Comparison of ENCODE assay signal across 8 cellular contexts in genomic region chr6:39228111-39228971, GRCh38. TPM values are rescaled to one million over a fixed set of nuclear protein-coding genes. Genes with fewer than 3 reads are reported as not detected.
DNase-seq lines count a peak whose midpoint lies in the region; ATAC-seq and TF ChIP-seq lines count a peak whose summit lies in the region.

No MANE protein-coding gene starts in this region.

- H3K4me1 ChIP-seq in GM23338 (ENCODE audit: insufficient read depth), result peaks cover 84% of the 10 kb centered on the region

- peaks cover 16% of the 10 kb centered on the region for H3F3A ChIP-seq in GM23338 (replicated peaks; ENCODE audit: low read depth)

- H3K4me3 Mint-ChIP-seq in GM23338 (peak overlapping the region; percentile 88), immature natural killer cell (peak overlapping the region; percentile 12 to 81 (median 62))

- peaks cover 12% of the 10 kb centered on the region for H3K27me3 Mint-ChIP-seq in GM23338 (ENCODE audit: insufficient read depth, low read depth, poor library complexity)
- peaks cover 0 to 12% (median 2%) of the 10 kb centered on the region in 3 donors for H3K27me3 Mint-ChIP-seq in immature natural killer cell (ENCODE audit: low read depth in 3 of 3)

- no peak; a peak in 1 of 4 replicates for TF ChIP-seq CTCF in GM23338 (conservative IDR thresholded peaks at IDR 0.05; ENCODE audit: low read depth in 2 of 2)

- H3K27ac Mint-ChIP-seq in GM23338, result no peak overlapping the region
- H3K27ac Mint-ChIP-seq in immature natural killer cell, result no peak overlapping the region

- H4K20me1 ChIP-seq in GM23338 (replicated peaks; ENCODE audit: insufficient read depth), result peaks cover 44% of the 10 kb centered on the region

- H3K9me2 ChIP-seq in GM23338 (ENCODE audit: insufficient read depth), result no peaks in the 10 kb centered on the region

- peak overlapping the region; percentile 98 for H3K4me2 ChIP-seq in GM23338

- H3K36me3 Mint-ChIP-seq in GM23338 (ENCODE audit: low read depth) (peaks cover 23% of the 10 kb centered on the region), immature natural killer cell (no peaks in the 10 kb centered on the region)

- H3K9me3 Mint-ChIP-seq in GM23338, result no peaks in the 10 kb centered on the region
- no peaks in the 10 kb centered on the region for H3K9me3 Mint-ChIP-seq in immature natural killer cell

- H2AFZ ChIP-seq in GM23338, result no peak overlapping the region

- no peak for DNase-seq in GM23338 (ENCODE audit: low spot score)
- peak; percentile 69 for DNase-seq in activated CD8-positive, alpha-beta memory T cell treated with anti-CD3 and anti-CD28 coated beads for 24 hours
- no peak for DNase-seq in immature natural killer cell
- peak; percentile 42 to 58 for DNase-seq in stimulated activated CD4-positive, alpha-beta T cell treated with anti-CD3 and anti-CD28 coated beads, Interleukin-4, amount 100 ng/mL, for 4 hours
- no peak for DNase-seq in hippocampal formation (lab: John Stamatoyannopoulos, UW)
- no peak for DNase-seq in COLO829 (ENCODE audit: low spot score)
- no peak for DNase-seq in SKM-1 (lab: John Stamatoyannopoulos, UW; ENCODE audit: unreplicated experiment)

- H3K36me3 ChIP-seq in GM23338 (ENCODE audit: insufficient read depth), result peaks cover 7% of the 10 kb centered on the region; the same call in 1 of the 2 replicates

- peak overlapping the region; percentile 93 for H3K4me3 ChIP-seq in GM23338

- no peak for ATAC-seq in GM23338
- no peak for ATAC-seq in GM21619 (IDR thresholded peaks at IDR 0.05; ENCODE audit: unreplicated experiment)

- H3K4me1 Mint-ChIP-seq in GM23338, result peaks cover 80% of the 10 kb centered on the region
- H3K4me1 Mint-ChIP-seq in immature natural killer cell, result peaks cover 28% of the 10 kb centered on the region in 2 donors

- H3K27me3 ChIP-seq in GM23338 (ENCODE audit: insufficient read depth), result no peaks in the 10 kb centered on the region

- H3K27ac ChIP-seq in GM23338 (ENCODE audit: low read depth), result no peak overlapping the region

- peaks cover 58% of the 10 kb centered on the region for H3K79me2 ChIP-seq in GM23338 (replicated peaks; ENCODE audit: insufficient read depth)

TF ChIP-seq in GM23338, 12 proteins besides CTCF, POLR2A, EP300 and RAD21:
- TF ChIP-seq NANOG (IDR thresholded peaks at IDR 0.05; ENCODE audit: borderline replicate concordance) (no peak), JUNB (IDR thresholded peaks at IDR 0.05; ENCODE audit: unreplicated experiment) (no peak), ETS1 (IDR thresholded peaks at IDR 0.05) (no peak), ZNF331 (CRISPR knock-in tag; IDR thresholded peaks at IDR 0.05; ENCODE audit: low read depth) (no peak), CREB1 (CRISPR knock-in tag; IDR thresholded peaks at IDR 0.05; ENCODE audit: low read depth) (no peak), STAT1 (IDR thresholded peaks at IDR 0.05; ENCODE audit: unreplicated experiment) (no peak), ZNF114 (CRISPR knock-in tag; IDR thresholded peaks at IDR 0.05) (no peak)

RNA-seq across cellular contexts. Expression of gene KCNK5, which starts 0.9 kb away (rescaled TPM):
- 54.8 and 57.4 TPM in 2 replicates for total RNA-seq in GM23338 (2014; rRNA removed; shearing (Covaris generic))
- 9.5 and 9.7 TPM in 2 replicates for polyA plus RNA-seq in GM23338 (2016; fragmentation: Nextera tagmentation; extraction: Ambion mirVana)
- under 1 TPM in 1 of 3 donors, not detected in 2; 0.08 TPM for polyA plus RNA-seq in immature natural killer cell

Comparison
In these comparisons a context has a peak if more than half of its experiments do, and no peak if none do; other contexts are left out.
1. DNase-seq: peak in activated CD8-positive, alpha-beta memory T cell treated with anti-CD3 and anti-CD28 coated beads for 24 hours (single experiment) and stimulated activated CD4-positive, alpha-beta T cell treated with anti-CD3 and anti-CD28 coated beads, Interleukin-4, amount 100 ng/mL, for 4 hours (2 of 2); none in GM23338 (single experiment), immature natural killer cell (0 of 3), hippocampal formation (0 of 2), COLO829 (single experiment) and SKM-1 (single experiment).